Comparison of ENCODE assay signal across 19 cellular contexts in the genomic region with DNA sequence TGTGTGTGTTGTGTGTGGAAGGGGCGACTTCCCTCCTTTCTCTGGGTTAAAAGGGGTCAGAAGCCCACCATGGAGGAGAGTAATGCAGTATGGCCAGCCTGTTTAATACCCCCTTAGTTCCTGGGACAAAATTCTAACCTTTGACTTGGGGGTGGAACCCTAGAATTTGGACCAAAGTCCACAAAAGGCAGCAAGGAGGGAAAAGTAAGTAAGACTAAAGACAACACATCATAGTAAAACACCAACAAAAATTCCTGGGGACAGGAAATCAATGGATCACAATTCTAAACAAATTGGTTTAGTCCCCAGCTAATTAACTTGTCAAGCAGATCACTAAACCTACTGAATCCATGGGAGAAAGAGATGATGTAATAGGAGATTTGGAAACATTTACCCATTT. TPM values are rescaled to one million over a fixed set of nuclear protein-coding genes. Genes with fewer than 3 reads are reported as not detected.
DNase-seq lines count a peak whose midpoint lies in the region; ATAC-seq and TF ChIP-seq lines count a peak whose summit lies in the region.
"Had no signal": no experiment of that assay in that cellular context is flagged by ENCODE, and none has a peak within 500 bp of the region (broad histone marks: within the 10 kb centered on the region; RNA-seq: fewer than 3 reads in every experiment).

No MANE protein-coding gene starts in this region.

- H3K36me3 ChIP-seq in HEK293 (ENCODE audit: control insufficient read depth in 2 of 2, insufficient read depth in 1 of 2, low read length in 2 of 2) (peaks cover 0 to 8% of the 10 kb centered on the region in 2 experiments; a peak in 1 of 3 replicates), neural progenitor cell (no peaks in the 10 kb centered on the region)
- H3K36me3 ChIP-seq: Peyer's patch had no signal

- intact Hi-C loops in lower leg skin (cut with DNase I; ENCODE audit: low total_unique reads), result no loop called here

- H3K27me3 ChIP-seq in neural progenitor cell, result peaks cover 41% of the 10 kb centered on the region
- H3K27me3 ChIP-seq: Peyer's patch had no signal

- H3K4me2 ChIP-seq in neural progenitor cell, result peak overlapping the region; percentile 48

- H3K27me3 Mint-ChIP-seq in brain (peaks cover 5% of the 10 kb centered on the region), neural progenitor cell (ENCODE audit: insufficient read depth, low read depth) (peaks cover 4% of the 10 kb centered on the region)
- H3K27me3 Mint-ChIP-seq: CD4-positive, alpha-beta T cell had no signal

- no peak for TF ChIP-seq POLR2A in lower leg skin (IDR thresholded peaks at IDR 0.05)

- POLR2A ChIA-PET in HEK293 (lab: Yijun Ruan, JAX), result no interaction called here

- H3K4me1 ChIP-seq in HEK293 (ENCODE audit: control insufficient read depth, insufficient read depth, low read length) (peaks cover 10% of the 10 kb centered on the region; the same call in 1 of the 2 replicates), neural progenitor cell (peaks cover 50% of the 10 kb centered on the region)
- H3K4me1 ChIP-seq: Peyer's patch had no signal

- H2AFZ ChIP-seq in neural progenitor cell (replicated peaks), result no peak overlapping the region

- H3K9me3 ChIP-seq in HEK293 (ENCODE audit: control insufficient read depth, insufficient read depth, low read depth, low read length), result no peaks in the 10 kb centered on the region
- no peaks in the 10 kb centered on the region for H3K9me3 ChIP-seq in neural progenitor cell (ENCODE audit: low read depth)

- H3K36me3 Mint-ChIP-seq in brain (no peaks in the 10 kb centered on the region), neural progenitor cell (peaks cover 3% of the 10 kb centered on the region)
- H3K36me3 Mint-ChIP-seq in stimulated activated effector memory CD8-positive, alpha-beta T cell treated with anti-CD3 and anti-CD28 coated beads, Interleukin-12 subunit alpha, Interleukin-12 subunit beta, amount 100 ng/mL, for 72 hours, result no peaks in the 10 kb centered on the region

- H3K4me3 Mint-ChIP-seq in brain (peak overlapping the region; percentile 10 to 95 (median 61)), neural progenitor cell (peak overlapping the region; percentile 64)
- no peak overlapping the region for H3K4me3 Mint-ChIP-seq in stimulated activated effector memory CD8-positive, alpha-beta T cell treated with anti-CD3 and anti-CD28 coated beads, Interleukin-12 subunit alpha, Interleukin-12 subunit beta, amount 100 ng/mL, for 72 hours
- H3K4me3 Mint-ChIP-seq: CD4-positive, alpha-beta T cell had no signal

- H3K4me1 Mint-ChIP-seq in brain (peaks cover 84% of the 10 kb centered on the region), neural progenitor cell (peaks cover 61% of the 10 kb centered on the region)
- peaks cover 10% of the 10 kb centered on the region for H3K4me1 Mint-ChIP-seq in stimulated activated effector memory CD8-positive, alpha-beta T cell treated with anti-CD3 and anti-CD28 coated beads, Interleukin-12 subunit alpha, Interleukin-12 subunit beta, amount 100 ng/mL, for 72 hours

- 56 to 100% methylated on average over 1 of the region's 1 CpG for WGBS in lower leg skin, 2 donors

- peaks cover 15% of the 10 kb centered on the region for H4K20me1 ChIP-seq in neural progenitor cell (ENCODE audit: low read depth)

- DNase-seq in neural progenitor cell (ENCODE audit: low spot score) (peak; percentile 49), lower leg skin (ENCODE audit: low spot score in 2 of 2) (no peak), cerebellum (ENCODE audit: low spot score) (no peak), NCI-H526 treated with DMSO at 0.1 percent for 48 hours (lab: John Stamatoyannopoulos, UW) (no peak)
- DNase-seq in stimulated activated effector memory CD8-positive, alpha-beta T cell treated with anti-CD3 and anti-CD28 coated beads, Interleukin-12 subunit alpha, Interleukin-12 subunit beta, amount 100 ng/mL, for 72 hours (ENCODE audit: low spot score in 2 of 2), result no peak
- DNase-seq: CD4-positive, alpha-beta T cell; DND-41; GOT3; MV-4-11; NCI-H1417; NCI-H1930; NCI-H446; NCI-H748 treated with DMSO at 0.1 percent for 48 hours; Peyer's patch had no signal

- no peak overlapping the region for H3K9ac ChIP-seq in neural progenitor cell

- CTCF ChIA-PET in HEK293 (lab: Yijun Ruan, JAX), result no interaction called here

- no peak overlapping the region for H3K4me3 ChIP-seq in HEK293 (ENCODE audit: low read depth, low read length)
- H3K4me3 ChIP-seq in neural progenitor cell, result no peak overlapping the region
- no peak overlapping the region for H3K4me3 ChIP-seq in lower leg skin (ENCODE audit: low read depth, poor library complexity, severe bottlenecking)
- H3K4me3 ChIP-seq: GM12878, K562, Peyer's patch had no signal

- no peak for ATAC-seq in stimulated activated effector memory CD8-positive, alpha-beta T cell treated with anti-CD3 and anti-CD28 coated beads, Interleukin-12 subunit alpha, Interleukin-12 subunit beta, amount 100 ng/mL, for 72 hours
- ATAC-seq: GM12878, K562, Right ventricle myocardium inferior had no signal

- TF ChIP-seq CTCF in HEK293 (tag by site-specific recombination; IDR thresholded peaks at IDR 0.05), result no peak
- TF ChIP-seq CTCF in brain (conservative IDR thresholded peaks at IDR 0.05), result no peak
- no peak for TF ChIP-seq CTCF in neural progenitor cell (IDR thresholded peaks at IDR 0.05)
- no peak for TF ChIP-seq CTCF in lower leg skin (IDR thresholded peaks at IDR 0.05)

- peaks cover 27% of the 10 kb centered on the region for H3F3A ChIP-seq in neural progenitor cell (ENCODE audit: low read depth)

- H3K27ac ChIP-seq in HEK293 (ENCODE audit: extremely low read depth, low read depth, low read length), result no peak overlapping the region
- H3K27ac ChIP-seq in neural progenitor cell, result peak overlapping the region; percentile 71
- H3K27ac ChIP-seq: Peyer's patch had no signal

- no peaks in the 10 kb centered on the region for H3K79me2 ChIP-seq in neural progenitor cell (ENCODE audit: low read depth)

- H3K9me3 Mint-ChIP-seq in brain, result peaks cover 0 to 4% (median 3%) of the 10 kb centered on the region in 5 experiments
- peaks cover 5% of the 10 kb centered on the region for H3K9me3 Mint-ChIP-seq in neural progenitor cell
- H3K9me3 Mint-ChIP-seq in stimulated activated effector memory CD8-positive, alpha-beta T cell treated with anti-CD3 and anti-CD28 coated beads, Interleukin-12 subunit alpha, Interleukin-12 subunit beta, amount 100 ng/mL, for 72 hours, result no peaks in the 10 kb centered on the region
- H3K9me3 Mint-ChIP-seq: CD4-positive, alpha-beta T cell had no signal

- H3K27ac Mint-ChIP-seq in brain (peak overlapping the region in 4 of 5 experiments; percentile 44 to 52 (median 47)), neural progenitor cell (peak overlapping the region; percentile 44)
- H3K27ac Mint-ChIP-seq in stimulated activated effector memory CD8-positive, alpha-beta T cell treated with anti-CD3 and anti-CD28 coated beads, Interleukin-12 subunit alpha, Interleukin-12 subunit beta, amount 100 ng/mL, for 72 hours, result peak overlapping the region; percentile 55
- H3K27ac Mint-ChIP-seq: CD4-positive, alpha-beta T cell had no signal

TF ChIP-seq in HEK293, 187 proteins besides CTCF, POLR2A, EP300 and RAD21 (continues in another document):
- TF ChIP-seq, protein P1, sequence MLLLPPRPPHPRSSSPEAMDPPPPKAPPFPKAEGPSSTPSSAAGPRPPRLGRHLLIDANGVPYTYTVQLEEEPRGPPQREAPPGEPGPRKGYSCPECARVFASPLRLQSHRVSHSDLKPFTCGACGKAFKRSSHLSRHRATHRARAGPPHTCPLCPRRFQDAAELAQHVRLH (tag by site-specific recombination; IDR thresholded peaks at IDR 0.05), result no peak
- TF ChIP-seq, protein P2, sequence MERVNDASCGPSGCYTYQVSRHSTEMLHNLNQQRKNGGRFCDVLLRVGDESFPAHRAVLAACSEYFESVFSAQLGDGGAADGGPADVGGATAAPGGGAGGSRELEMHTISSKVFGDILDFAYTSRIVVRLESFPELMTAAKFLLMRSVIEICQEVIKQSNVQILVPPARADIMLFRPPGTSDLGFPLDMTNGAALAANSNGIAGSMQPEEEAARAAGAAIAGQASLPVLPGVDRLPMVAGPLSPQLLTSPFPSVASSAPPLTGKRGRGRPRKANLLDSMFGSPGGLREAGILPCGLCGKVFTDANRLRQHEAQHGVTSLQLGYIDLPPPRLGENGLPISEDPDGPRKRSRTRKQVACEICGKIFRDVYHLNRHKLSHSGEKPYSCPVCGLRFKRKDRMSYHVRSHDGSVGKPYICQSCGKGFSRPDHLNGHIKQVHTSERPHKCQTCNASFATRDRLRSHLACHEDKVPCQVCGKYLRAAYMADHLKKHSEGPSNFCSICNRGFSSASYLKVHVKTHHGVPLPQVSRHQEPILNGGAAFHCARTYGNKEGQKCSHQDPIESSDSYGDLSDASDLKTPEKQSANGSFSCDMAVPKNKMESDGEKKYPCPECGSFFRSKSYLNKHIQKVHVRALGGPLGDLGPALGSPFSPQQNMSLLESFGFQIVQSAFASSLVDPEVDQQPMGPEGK (tag by site-specific recombination; IDR thresholded peaks at IDR 0.05), result no peak
- TF ChIP-seq, protein P3, sequence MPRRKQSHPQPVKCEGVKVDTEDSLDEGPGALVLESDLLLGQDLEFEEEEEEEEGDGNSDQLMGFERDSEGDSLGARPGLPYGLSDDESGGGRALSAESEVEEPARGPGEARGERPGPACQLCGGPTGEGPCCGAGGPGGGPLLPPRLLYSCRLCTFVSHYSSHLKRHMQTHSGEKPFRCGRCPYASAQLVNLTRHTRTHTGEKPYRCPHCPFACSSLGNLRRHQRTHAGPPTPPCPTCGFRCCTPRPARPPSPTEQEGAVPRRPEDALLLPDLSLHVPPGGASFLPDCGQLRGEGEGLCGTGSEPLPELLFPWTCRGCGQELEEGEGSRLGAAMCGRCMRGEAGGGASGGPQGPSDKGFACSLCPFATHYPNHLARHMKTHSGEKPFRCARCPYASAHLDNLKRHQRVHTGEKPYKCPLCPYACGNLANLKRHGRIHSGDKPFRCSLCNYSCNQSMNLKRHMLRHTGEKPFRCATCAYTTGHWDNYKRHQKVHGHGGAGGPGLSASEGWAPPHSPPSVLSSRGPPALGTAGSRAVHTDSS (tag by site-specific recombination; IDR thresholded peaks at IDR 0.05), result no peak
- TF ChIP-seq HOXD13 (CRISPR knock-in tag; IDR thresholded peaks at IDR 0.05; ENCODE audit: borderline replicate concordance), result no peak

RNA-seq across cellular contexts. Expression of a gene that starts 3.1 kb away (rescaled TPM):
- 8.6 TPM for polyA plus RNA-seq in brain (ENCODE audit: insufficient read depth, low read depth, low replicate concordance)
- 3.8 and 7.5 TPM in 2 replicates for total RNA-seq in neural progenitor cell (ENCODE audit: low replicate concordance)
- 10 to 100 TPM in 2 of 4 donors, 1 to 10 TPM in 2; 2.7 to 13.9 (median 10.3) TPM for total RNA-seq in lower leg skin
- 15.4 TPM for total RNA-seq in cerebellum
- polyA plus RNA-seq: K562 had no signal
